Comparison of ENCODE assay signal across 19 cellular contexts in the genomic region with DNA sequence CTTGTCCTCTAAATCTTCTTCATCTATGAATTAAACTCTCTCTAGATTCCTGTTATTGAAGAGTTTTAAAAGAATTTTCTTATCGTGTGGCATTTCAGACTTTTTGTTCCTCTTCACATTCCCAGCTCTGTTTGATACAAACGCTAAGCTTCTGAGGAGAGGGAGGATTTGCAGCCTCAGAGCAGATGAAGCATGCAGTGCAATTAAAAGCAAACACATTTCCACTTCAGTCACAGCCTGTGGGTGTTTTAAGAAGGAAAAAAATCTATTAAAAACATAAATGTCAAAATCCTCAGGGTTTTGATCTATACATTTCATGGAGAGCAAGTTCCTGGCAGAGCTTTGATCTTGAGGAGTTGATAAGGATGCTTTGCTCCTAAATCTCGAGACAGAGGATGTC.
A peak's percentile ranks its signal among the peaks of the same experiment; 100 is the strongest.
DNase-seq lines count a peak whose midpoint lies in the region; ATAC-seq and TF ChIP-seq lines count a peak whose summit lies in the region.
"Had no signal": no experiment of that assay in that cellular context is flagged by ENCODE, and none has a peak within 500 bp of the region (broad histone marks: within the 10 kb centered on the region; RNA-seq: fewer than 3 reads in every experiment).

No MANE protein-coding gene starts in this region.

- no peak overlapping the region for H3K18ac ChIP-seq in trophoblast cell (ENCODE audit: low read length)

- H4K91ac ChIP-seq in trophoblast cell (ENCODE audit: low read depth, low read length): no peak overlapping the region

- peaks cover 3% of the 10 kb centered on the region for H3K27me3 Mint-ChIP-seq in progenitor cell of endocrine pancreas
- H3K27me3 Mint-ChIP-seq: CD4-positive, alpha-beta T cell had no signal

- H3K4me2 ChIP-seq in trophoblast cell (ENCODE audit: low read length): no peak overlapping the region

- H3K4me3 Mint-ChIP-seq in progenitor cell of endocrine pancreas (ENCODE audit: low read depth): no peak overlapping the region
- H3K4me3 Mint-ChIP-seq: B cell; CD4-positive, alpha-beta T cell had no signal

- H3K27me3 ChIP-seq in endocrine pancreas (ENCODE audit: control insufficient read depth, insufficient read depth, low read length) (no peaks in the 10 kb centered on the region), trophoblast cell (ENCODE audit: insufficient read depth, low read length) (no peaks in the 10 kb centered on the region)

- H3K36me3 ChIP-seq in endocrine pancreas (ENCODE audit: control insufficient read depth, insufficient read depth, low read length) (no peaks in the 10 kb centered on the region), trophoblast cell (ENCODE audit: control insufficient read depth in 1 of 2, insufficient read depth in 2 of 2, low read length in 2 of 2) (no peaks in the 10 kb centered on the region)

- H3K4me1 Mint-ChIP-seq in progenitor cell of endocrine pancreas (ENCODE audit: low read depth): peaks cover 20% of the 10 kb centered on the region
- H3K4me1 Mint-ChIP-seq: B cell had no signal

- no CpG with 5 or more reads among the region's 3 CpGs for WGBS in trophoblast cell (ENCODE audit: extremely low coverage, insufficient coverage, insufficient read length)

- H3K23ac ChIP-seq in trophoblast cell (ENCODE audit: low read length): no peak overlapping the region

- H2BK120ac ChIP-seq in trophoblast cell (ENCODE audit: insufficient read depth, low read length, poor library complexity): no peak overlapping the region

- H3K79me2 ChIP-seq in trophoblast cell (ENCODE audit: control insufficient read depth, insufficient read depth, low read length, poor library complexity): no peaks in the 10 kb centered on the region

- H3K4me1 ChIP-seq in endocrine pancreas (ENCODE audit: control insufficient read depth, insufficient read depth, low read length) (peaks cover 21% of the 10 kb centered on the region), trophoblast cell (ENCODE audit: control insufficient read depth in 1 of 2, insufficient read depth in 2 of 2, low read length in 2 of 2) (no peaks in the 10 kb centered on the region)

- H3K36me3 Mint-ChIP-seq in progenitor cell of endocrine pancreas (ENCODE audit: insufficient read depth): peaks cover 2% of the 10 kb centered on the region

- no peak for ATAC-seq in GM21360 (IDR thresholded peaks at IDR 0.05; ENCODE audit: unreplicated experiment)

- no peak overlapping the region for H3K9ac ChIP-seq in endocrine pancreas (ENCODE audit: control insufficient read depth, insufficient read depth, low read length)
- no peak overlapping the region for H3K9ac ChIP-seq in trophoblast cell (ENCODE audit: low read length)
- H3K9ac ChIP-seq: GM23248 had no signal

- no peak overlapping the region for H2BK5ac ChIP-seq in trophoblast cell (ENCODE audit: low read depth, low read length, poor library complexity)

- TF ChIP-seq CTCF in progenitor cell of endocrine pancreas (IDR thresholded peaks at IDR 0.05; ENCODE audit: unreplicated experiment): no peak

- DNase-seq in NCI-H82 (lab: John Stamatoyannopoulos, UW) (peak; percentile 6), NCI-H82 treated with DMSO at 0.1 percent for 48 hours (lab: John Stamatoyannopoulos, UW; ENCODE audit: unreplicated experiment) (no peak), progenitor cell of endocrine pancreas (ENCODE audit: low spot score, unreplicated experiment) (no peak), trophoblast cell (no peak), NK-92 (lab: John Stamatoyannopoulos, UW; ENCODE audit: unreplicated experiment) (no peak)
- DNase-seq: 8988T; C1 segment of cervical spinal cord; Calu3; CD4-positive, alpha-beta T cell; DMS 273 treated with DMSO at 0.1 percent for 48 hours; DMS79 treated with DMSO at 0.1 percent for 48 hours; EL; GM23248; H7; IMR-90; KBM-7 had no signal

- no peak overlapping the region for H3K27ac ChIP-seq in trophoblast cell (ENCODE audit: low read depth, low read length)
- H3K27ac ChIP-seq: GM23248 had no signal

- no peak overlapping the region for H2AFZ ChIP-seq in trophoblast cell (ENCODE audit: insufficient read depth, low read length, poor library complexity)
- H2AFZ ChIP-seq: GM23248 had no signal

- no peak overlapping the region for H2BK12ac ChIP-seq in trophoblast cell (ENCODE audit: low read length)

- peak overlapping the region; percentile 43 for H3K27ac Mint-ChIP-seq in progenitor cell of endocrine pancreas
- H3K27ac Mint-ChIP-seq: B cell; CD4-positive, alpha-beta T cell had no signal

- no peak overlapping the region for H3K4ac ChIP-seq in trophoblast cell (ENCODE audit: low read depth, low read length)

- no peak overlapping the region for H4K8ac ChIP-seq in trophoblast cell (ENCODE audit: low read depth, low read length)

- no peak overlapping the region for H4K12ac ChIP-seq in trophoblast cell (ENCODE audit: low read depth, low read length)

- no peak overlapping the region for H2AK5ac ChIP-seq in trophoblast cell (ENCODE audit: low read length)

- no peaks in the 10 kb centered on the region for H3K79me1 ChIP-seq in trophoblast cell (ENCODE audit: low read length)

- H3K9me3 ChIP-seq in endocrine pancreas (ENCODE audit: control insufficient read depth, low read length): peaks cover 1% of the 10 kb centered on the region
- no peaks in the 10 kb centered on the region for H3K9me3 ChIP-seq in trophoblast cell (ENCODE audit: insufficient read depth, low read depth, low read length)

- no peak overlapping the region for H3K14ac ChIP-seq in trophoblast cell (ENCODE audit: low read length)

- H3K4me3 ChIP-seq in endocrine pancreas (ENCODE audit: control insufficient read depth, insufficient read depth, low read length) (peak overlapping the region; percentile 15), trophoblast cell (ENCODE audit: low read depth, low read length) (no peak overlapping the region)
- H3K4me3 ChIP-seq: GM23248 had no signal

- H3K9me3 Mint-ChIP-seq in progenitor cell of endocrine pancreas (ENCODE audit: low read depth): peaks cover 19% of the 10 kb centered on the region
